In the genomic region with DNA sequence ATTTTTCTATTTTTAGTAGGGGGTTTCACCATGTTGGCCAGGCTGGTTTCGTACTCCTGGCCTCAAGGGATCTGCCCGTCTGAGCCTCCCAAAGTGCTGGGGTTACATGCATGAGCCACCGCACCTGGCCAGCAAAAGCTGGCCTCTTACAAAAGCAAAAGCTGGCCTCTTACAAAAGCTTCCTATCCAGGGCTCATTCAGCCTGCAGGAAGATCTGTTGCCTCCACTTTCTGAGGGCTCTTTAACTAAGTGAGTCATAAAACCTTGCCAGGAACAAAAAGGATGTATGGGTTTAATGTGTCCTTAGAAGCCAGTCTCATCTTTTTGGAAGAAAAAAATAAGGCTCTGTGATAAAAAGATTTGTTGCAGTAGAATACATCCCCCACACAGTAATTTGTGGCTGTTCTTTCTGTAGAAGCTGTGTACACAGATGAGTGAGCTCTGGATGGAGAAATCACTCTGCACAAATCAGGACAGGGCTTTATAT, we compare ENCODE assay signal across 1 cellular context.
A peak's percentile ranks its signal among the peaks of the same experiment; 100 is the strongest.
TF ChIP-seq lines count a peak whose summit lies in the region.

No MANE protein-coding gene starts in this region.

TF ChIP-seq in GM12878, 131 proteins besides CTCF, POLR2A, EP300 and RAD21:
- TF ChIP-seq ZNF217 (IDR thresholded peaks at IDR 0.05), result no peak
- TF ChIP-seq TCF12 (IDR thresholded peaks at IDR 0.05; ENCODE audit: low read depth, low read length), result 0 out of 2 replicates have a peak, but pooled peaks have one; percentile 6
- TF ChIP-seq MYC (IDR thresholded peaks at IDR 0.05; ENCODE audit: insufficient read depth, insufficient read length, insufficient replicate concordance, low read length, severe bottlenecking), result no peak
- TF ChIP-seq RUNX3 (IDR thresholded peaks at IDR 0.05; ENCODE audit: low read length), result 0 out of 2 replicates have a peak, but pooled peaks have one; percentile 27
- TF ChIP-seq MEF2A (IDR thresholded peaks at IDR 0.05; ENCODE audit: insufficient read depth, low read depth, low read length), result 0 out of 2 replicates have a peak, but pooled peaks have one; percentile 37
- TF ChIP-seq, protein P1, sequence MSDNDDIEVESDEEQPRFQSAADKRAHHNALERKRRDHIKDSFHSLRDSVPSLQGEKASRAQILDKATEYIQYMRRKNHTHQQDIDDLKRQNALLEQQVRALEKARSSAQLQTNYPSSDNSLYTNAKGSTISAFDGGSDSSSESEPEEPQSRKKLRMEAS (IDR thresholded peaks at IDR 0.05; ENCODE audit: low read depth, low read length), result no peak
